18 cellular contexts compared by ENCODE assay signal in the genomic region with DNA sequence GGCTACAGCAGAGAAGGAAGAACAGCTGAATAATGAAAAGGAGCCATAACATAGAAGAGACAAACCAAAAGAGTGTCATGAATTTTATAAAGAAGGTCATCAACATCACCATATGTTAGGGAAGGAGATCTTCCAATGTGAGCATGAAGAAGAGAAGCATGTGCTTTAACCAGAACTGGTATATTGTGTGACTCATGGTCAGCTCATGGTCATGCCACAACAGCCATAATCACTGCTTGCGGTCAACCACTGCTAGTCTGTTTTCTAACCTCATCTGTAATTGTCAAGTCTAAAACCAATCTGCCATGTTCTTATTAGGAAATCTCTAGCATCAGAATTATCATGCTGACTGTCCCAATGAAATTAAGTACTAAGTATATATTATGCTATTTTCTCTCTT.
A peak's percentile ranks its signal among the peaks of the same experiment; 100 is the strongest.
DNase-seq lines count a peak whose midpoint lies in the region; ATAC-seq and TF ChIP-seq lines count a peak whose summit lies in the region.
"Had no signal": no experiment of that assay in that cellular context is flagged by ENCODE, and none has a peak within 500 bp of the region (broad histone marks: within the 10 kb centered on the region; RNA-seq: fewer than 3 reads in every experiment).

No MANE protein-coding gene starts in this region.

- no peak overlapping the region for H3K4me3 ChIP-seq in cardiac fibroblast (replicated peaks in 1 of 2; ENCODE audit: low read depth in 2 of 2, low read length in 2 of 2)
- H3K4me3 ChIP-seq: mucosa of descending colon, ovary had no signal

- TF ChIP-seq CTCF in cardiac fibroblast (IDR thresholded peaks at IDR 0.05; ENCODE audit: low read depth, low read length) (no peak), GM20000 (IDR thresholded peaks at IDR 0.05; ENCODE audit: extremely low read depth, missing control alignments) (no peak)

- ATAC-seq in HG02610 (IDR thresholded peaks at IDR 0.05; ENCODE audit: unreplicated experiment) = no peak
- ATAC-seq: mucosa of descending colon had no signal

- peak; percentile 86 for DNase-seq in HCEC 1CT
- peak; percentile 80 for DNase-seq in OCI-M1 (lab: John Stamatoyannopoulos, UW)
- peak; percentile 0 to 1 for DNase-seq in cardiac fibroblast (ENCODE audit: low read depth in 2 of 2)
- peak; percentile 54 for DNase-seq in stromal cell of bone marrow (ENCODE audit: low read depth)
- DNase-seq in stimulated activated CD4-positive, alpha-beta T cell treated with anti-CD3 and anti-CD28 coated beads, Interleukin-2, amount 100 ng/mL, for 48 hours = no peak
- no peak for DNase-seq in GM20000 (ENCODE audit: low spot score)
- DNase-seq: activated CD4-positive, alpha-beta T cell treated with anti-CD3 and anti-CD28 coated beads, Interleukin-2, amount 50 U/mL, for 1 hour; activated naive CD8-positive, alpha-beta T cell treated with anti-CD3 and anti-CD28 coated beads, Interleukin-2, amount 10 ng/mL, durations not matched to agents 7 days and 5 days; activated T-cell treated with anti-CD3 and anti-CD28 coated beads, Interleukin-2, amount 50 U/mL, for 48 hours; MM.1S; mucosa of descending colon; NCI-H2107; NCI-H774; ovary; Right ventricle myocardium superior; small intestine; stimulated activated naive CD4-positive, alpha-beta T cell had no signal

Comparison
In these comparisons a context has a peak if more than half of its experiments do, and no peak if none do; other contexts are left out.
1. DNase-seq: peak in HCEC 1CT (single experiment), OCI-M1 (single experiment), cardiac fibroblast (2 of 2) and stromal cell of bone marrow (single experiment); none in stimulated activated CD4-positive, alpha-beta T cell treated with anti-CD3 and anti-CD28 coated beads, Interleukin-2, amount 100 ng/mL, for 48 hours (0 of 2) and GM20000 (single experiment).